In genomic region chr11:64611961-64612646, GRCh38 we compare ENCODE assay signal across 1 cellular context.
TF ChIP-seq lines count a peak whose summit lies in the region.

No MANE protein-coding gene starts in this region.

TF ChIP-seq in HEK293, 187 proteins besides CTCF, POLR2A, EP300 and RAD21 (continued from another document):
- TF ChIP-seq ZBTB10 (tag by site-specific recombination; IDR thresholded peaks at IDR 0.05) (no peak), ZNF146 (tag by site-specific recombination; IDR thresholded peaks at IDR 0.05) (no peak), ZNF830 (tag by site-specific recombination; IDR thresholded peaks at IDR 0.05; ENCODE audit: low read depth) (no peak), ZFP41 (tag by site-specific recombination; IDR thresholded peaks at IDR 0.05; ENCODE audit: borderline replicate concordance) (no peak), ZNF19 (tag by site-specific recombination; IDR thresholded peaks at IDR 0.05; ENCODE audit: low read depth) (no peak), ZNF423 (tag by site-specific recombination; IDR thresholded peaks at IDR 0.05) (no peak), ZNF211 (tag by site-specific recombination; IDR thresholded peaks at IDR 0.05; ENCODE audit: low read depth) (no peak), ZNF274 (IDR thresholded peaks at IDR 0.05; ENCODE audit: low read length) (no peak), ZNF274 (tag by site-specific recombination; IDR thresholded peaks at IDR 0.05; ENCODE audit: borderline replicate concordance) (no peak), EGR2 (tag by site-specific recombination; IDR thresholded peaks at IDR 0.05; ENCODE audit: low read depth) (0 out of 2 replicates have a peak, but pooled peaks have one; percentile 6), ZFHX2 (tag by site-specific recombination; conservative IDR thresholded peaks at IDR 0.05) (0 out of 2 replicates have a peak, but pooled peaks have one; percentile 11), ZNF311 (tag by site-specific recombination; IDR thresholded peaks at IDR 0.05; ENCODE audit: borderline replicate concordance) (no peak)
